Comparison of ENCODE assay signal across 1 cellular context in the genomic region with DNA sequence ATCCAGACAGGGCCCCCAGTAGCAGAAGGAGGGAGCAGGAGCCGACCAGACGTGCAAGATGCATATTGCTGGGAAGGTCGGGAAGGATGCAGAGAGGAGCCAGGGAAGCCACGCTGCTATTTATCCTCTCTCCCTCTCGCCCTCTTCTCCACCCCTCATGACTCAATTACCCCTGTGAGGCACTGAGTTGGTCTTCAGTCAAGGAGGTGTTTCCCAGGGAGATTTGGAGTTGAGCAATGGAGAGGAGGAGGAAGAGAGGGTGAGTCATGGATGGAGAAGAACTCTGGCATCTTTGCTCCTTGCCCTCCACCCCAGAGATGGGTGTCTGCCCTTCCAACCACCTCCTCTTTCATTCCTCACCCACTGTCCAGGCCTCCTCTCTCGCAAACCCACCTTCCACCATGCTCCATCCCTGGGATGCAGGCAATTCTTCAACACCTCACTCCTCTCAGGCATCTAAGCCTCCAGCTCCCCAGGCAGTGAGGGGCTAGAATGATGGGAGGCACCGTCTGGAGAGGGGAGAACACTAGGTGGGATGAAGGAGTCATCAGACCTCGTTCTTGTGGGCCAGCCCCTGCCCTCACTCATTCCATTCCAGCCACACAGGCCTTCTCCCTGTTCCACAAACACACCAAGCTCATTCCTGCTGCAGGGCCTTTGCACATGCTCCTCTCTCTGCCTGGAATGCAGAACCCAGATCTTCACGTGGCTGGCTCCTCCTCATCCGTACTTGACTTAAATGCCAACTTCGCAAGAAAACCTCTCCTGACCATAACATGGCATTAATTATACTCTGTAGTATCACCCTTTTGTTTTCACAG.
TF ChIP-seq lines count a peak whose summit lies in the region.

SBSN (minus strand) TSS at position 94 of the 821 bp plus-strand sequence; CDS start at position 64, 30 bp downstream.

TF ChIP-seq in A549, 52 proteins besides CTCF, POLR2A, EP300 and RAD21:
- TF ChIP-seq FOSB (CRISPR knock-in tag; IDR thresholded peaks at IDR 0.05) = no peak
- TF ChIP-seq HOXB13 (CRISPR knock-in tag; IDR thresholded peaks at IDR 0.05; ENCODE audit: low read depth) = no peak
- no peak for TF ChIP-seq JUN (IDR thresholded peaks at IDR 0.05)
- no peak for TF ChIP-seq JUNB (IDR thresholded peaks at IDR 0.05)
- TF ChIP-seq CEBPB (IDR thresholded peaks at IDR 0.05) = peak in 1 of 2 experiments; percentile 19; a peak in 2 of 4 replicates
- TF ChIP-seq FOSL2 (IDR thresholded peaks at IDR 0.05) = 0 out of 2 replicates have a peak, but pooled peaks have one; percentile 9
- TF ChIP-seq FOSL2 (CRISPR knock-in tag; IDR thresholded peaks at IDR 0.05) = peak; percentile 55
